Comparison of ENCODE assay signal across 1 cellular context in genomic region chr7:142248-142955, GRCh38.
A peak's percentile ranks its signal among the peaks of the same experiment; 100 is the strongest.
TF ChIP-seq lines count a peak whose summit lies in the region.

No MANE protein-coding gene starts in this region.

TF ChIP-seq in HepG2, 621 proteins besides CTCF, POLR2A, EP300 and RAD21 (continued from another document and continues in another):
- TF ChIP-seq, protein P1, sequence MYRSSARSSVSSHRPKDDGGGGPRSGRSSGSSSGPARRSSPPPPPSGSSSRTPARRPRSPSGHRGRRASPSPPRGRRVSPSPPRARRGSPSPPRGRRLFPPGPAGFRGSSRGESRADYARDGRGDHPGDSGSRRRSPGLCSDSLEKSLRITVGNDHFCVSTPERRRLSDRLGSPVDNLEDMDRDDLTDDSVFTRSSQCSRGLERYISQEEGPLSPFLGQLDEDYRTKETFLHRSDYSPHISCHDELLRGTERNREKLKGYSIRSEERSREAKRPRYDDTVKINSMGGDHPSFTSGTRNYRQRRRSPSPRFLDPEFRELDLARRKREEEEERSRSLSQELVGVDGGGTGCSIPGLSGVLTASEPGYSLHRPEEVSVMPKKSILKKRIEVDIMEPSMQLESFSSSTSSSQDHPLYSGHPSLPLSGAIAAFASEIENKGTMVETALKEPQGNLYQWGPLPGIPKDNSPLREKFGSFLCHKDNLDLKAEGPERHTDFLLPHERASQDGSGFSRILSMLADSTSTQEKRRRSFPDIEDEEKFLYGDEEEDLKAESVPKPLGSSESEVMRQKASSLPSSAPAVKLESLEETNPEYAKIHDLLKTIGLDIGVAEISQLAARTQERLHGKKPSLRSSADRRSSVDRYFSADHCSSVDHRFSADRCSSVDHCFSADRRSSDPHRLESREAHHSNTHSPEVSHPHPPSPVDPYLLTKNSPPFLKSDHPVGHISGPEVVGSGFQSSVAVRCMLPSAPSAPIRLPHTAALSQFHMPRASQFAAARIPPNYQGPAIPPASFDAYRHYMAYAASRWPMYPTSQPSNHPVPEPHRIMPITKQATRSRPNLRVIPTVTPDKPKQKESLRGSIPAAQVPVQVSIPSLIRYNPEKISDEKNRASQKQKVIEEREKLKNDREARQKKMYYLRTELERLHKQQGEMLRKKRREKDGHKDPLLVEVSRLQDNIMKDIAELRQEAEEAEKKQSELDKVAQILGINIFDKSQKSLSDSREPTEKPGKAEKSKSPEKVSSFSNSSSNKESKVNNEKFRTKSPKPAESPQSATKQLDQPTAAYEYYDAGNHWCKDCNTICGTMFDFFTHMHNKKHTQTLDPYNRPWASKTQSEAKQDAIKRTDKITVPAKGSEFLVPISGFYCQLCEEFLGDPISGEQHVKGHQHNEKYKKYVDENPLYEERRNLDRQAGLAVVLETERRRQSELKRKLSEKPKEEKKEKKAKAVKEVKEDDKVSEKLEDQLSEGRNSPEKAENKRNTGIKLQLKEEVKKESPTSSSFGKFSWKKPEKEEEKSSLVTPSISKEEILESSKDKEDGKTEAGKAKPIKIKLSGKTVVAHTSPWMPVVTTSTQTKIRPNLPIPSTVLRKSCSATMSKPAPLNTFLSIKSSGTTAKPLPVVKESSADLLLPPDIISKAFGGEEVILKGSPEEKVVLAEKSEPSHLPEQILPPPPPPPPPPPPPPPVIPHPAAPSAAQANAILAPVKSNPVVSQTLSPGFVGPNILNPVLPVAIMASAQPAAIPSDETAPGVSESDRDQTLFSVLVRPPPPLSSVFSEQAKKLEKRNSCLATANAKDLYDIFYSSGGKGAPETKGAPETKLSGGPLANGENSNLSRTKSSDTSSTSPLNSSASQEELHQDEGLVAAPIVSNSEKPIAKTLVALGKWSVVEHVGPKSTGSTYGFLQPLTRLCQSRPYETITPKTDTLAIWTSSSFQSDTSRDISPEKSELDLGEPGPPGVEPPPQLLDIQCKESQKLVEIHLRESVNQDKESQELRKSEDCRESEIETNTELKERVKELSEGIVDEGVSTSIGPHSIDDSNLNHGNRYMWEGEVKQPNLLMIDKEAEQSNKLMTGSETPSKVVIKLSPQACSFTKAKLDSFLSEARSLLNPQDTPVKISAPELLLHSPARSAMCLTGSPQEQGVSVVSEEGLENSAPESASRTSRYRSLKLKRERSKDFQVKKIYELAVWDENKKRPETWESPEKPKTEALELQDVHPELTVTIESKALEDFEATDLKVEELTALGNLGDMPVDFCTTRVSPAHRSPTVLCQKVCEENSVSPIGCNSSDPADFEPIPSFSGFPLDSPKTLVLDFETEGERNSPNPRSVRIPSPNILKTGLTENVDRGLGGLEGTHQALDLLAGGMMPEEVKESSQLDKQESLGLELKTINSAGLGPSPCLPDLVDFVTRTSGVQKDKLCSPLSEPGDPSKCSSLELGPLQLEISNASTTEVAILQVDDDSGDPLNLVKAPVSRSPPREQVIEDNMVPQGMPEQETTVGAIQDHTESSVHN (CRISPR knock-in tag; IDR thresholded peaks at IDR 0.05), result no peak
- no peak for TF ChIP-seq ZBTB3 (CRISPR knock-in tag; IDR thresholded peaks at IDR 0.05; ENCODE audit: borderline replicate concordance, low read depth)
- no peak for TF ChIP-seq ZNF235 (CRISPR knock-in tag; IDR thresholded peaks at IDR 0.05; ENCODE audit: borderline replicate concordance)
- no peak for TF ChIP-seq PTBP1 (IDR thresholded peaks at IDR 0.05; ENCODE audit: low read depth, low read length, poor library complexity, severe bottlenecking)
- no peak for TF ChIP-seq SMARCC2 (IDR thresholded peaks at IDR 0.05)
- TF ChIP-seq, protein P2, sequence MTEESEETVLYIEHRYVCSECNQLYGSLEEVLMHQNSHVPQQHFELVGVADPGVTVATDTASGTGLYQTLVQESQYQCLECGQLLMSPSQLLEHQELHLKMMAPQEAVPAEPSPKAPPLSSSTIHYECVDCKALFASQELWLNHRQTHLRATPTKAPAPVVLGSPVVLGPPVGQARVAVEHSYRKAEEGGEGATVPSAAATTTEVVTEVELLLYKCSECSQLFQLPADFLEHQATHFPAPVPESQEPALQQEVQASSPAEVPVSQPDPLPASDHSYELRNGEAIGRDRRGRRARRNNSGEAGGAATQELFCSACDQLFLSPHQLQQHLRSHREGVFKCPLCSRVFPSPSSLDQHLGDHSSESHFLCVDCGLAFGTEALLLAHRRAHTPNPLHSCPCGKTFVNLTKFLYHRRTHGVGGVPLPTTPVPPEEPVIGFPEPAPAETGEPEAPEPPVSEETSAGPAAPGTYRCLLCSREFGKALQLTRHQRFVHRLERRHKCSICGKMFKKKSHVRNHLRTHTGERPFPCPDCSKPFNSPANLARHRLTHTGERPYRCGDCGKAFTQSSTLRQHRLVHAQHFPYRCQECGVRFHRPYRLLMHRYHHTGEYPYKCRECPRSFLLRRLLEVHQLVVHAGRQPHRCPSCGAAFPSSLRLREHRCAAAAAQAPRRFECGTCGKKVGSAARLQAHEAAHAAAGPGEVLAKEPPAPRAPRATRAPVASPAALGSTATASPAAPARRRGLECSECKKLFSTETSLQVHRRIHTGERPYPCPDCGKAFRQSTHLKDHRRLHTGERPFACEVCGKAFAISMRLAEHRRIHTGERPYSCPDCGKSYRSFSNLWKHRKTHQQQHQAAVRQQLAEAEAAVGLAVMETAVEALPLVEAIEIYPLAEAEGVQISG (CRISPR knock-in tag; IDR thresholded peaks at IDR 0.05), result peak; percentile 64
- peak; percentile 62; the same call in 1 of the 2 replicates for TF ChIP-seq MYC (CRISPR knock-in tag; IDR thresholded peaks at IDR 0.05; ENCODE audit: borderline replicate concordance)
- TF ChIP-seq, protein P3, sequence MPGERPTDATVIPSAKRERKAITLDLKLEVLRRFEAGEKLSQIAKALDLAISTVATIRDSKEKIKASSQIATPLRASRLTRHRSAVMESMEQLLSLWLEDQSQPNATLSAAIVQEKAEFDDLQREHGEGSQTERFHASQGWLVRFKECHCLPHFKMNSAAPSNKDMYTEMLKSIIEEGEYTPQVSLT (CRISPR knock-in tag; IDR thresholded peaks at IDR 0.05; ENCODE audit: borderline replicate concordance, low read depth), result no peak
- TF ChIP-seq IRF2 (CRISPR knock-in tag; IDR thresholded peaks at IDR 0.05), result no peak
- peak; percentile 88 for TF ChIP-seq ZFX (CRISPR knock-in tag; IDR thresholded peaks at IDR 0.05; ENCODE audit: low read depth)
- TF ChIP-seq THAP11 (CRISPR knock-in tag; IDR thresholded peaks at IDR 0.05), result no peak
- TF ChIP-seq HOXA5 (CRISPR knock-in tag; IDR thresholded peaks at IDR 0.05), result no peak
- TF ChIP-seq ZNF136 (CRISPR knock-in tag; IDR thresholded peaks at IDR 0.05; ENCODE audit: low read depth), result no peak
- TF ChIP-seq, protein P4, sequence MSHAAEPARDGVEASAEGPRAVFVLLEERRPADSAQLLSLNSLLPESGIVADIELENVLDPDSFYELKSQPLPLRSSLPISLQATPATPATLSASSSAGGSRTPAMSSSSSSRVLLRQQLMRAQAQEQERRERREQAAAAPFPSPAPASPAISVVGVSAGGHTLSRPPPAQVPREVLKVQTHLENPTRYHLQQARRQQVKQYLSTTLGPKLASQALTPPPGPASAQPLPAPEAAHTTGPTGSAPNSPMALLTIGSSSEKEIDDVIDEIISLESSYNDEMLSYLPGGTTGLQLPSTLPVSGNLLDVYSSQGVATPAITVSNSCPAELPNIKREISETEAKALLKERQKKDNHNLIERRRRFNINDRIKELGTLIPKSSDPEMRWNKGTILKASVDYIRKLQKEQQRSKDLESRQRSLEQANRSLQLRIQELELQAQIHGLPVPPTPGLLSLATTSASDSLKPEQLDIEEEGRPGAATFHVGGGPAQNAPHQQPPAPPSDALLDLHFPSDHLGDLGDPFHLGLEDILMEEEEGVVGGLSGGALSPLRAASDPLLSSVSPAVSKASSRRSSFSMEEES (CRISPR knock-in tag; IDR thresholded peaks at IDR 0.05), result no peak
- TF ChIP-seq ZNF784 (CRISPR knock-in tag; IDR thresholded peaks at IDR 0.05; ENCODE audit: borderline replicate concordance), result no peak
- TF ChIP-seq ZNF503 (CRISPR knock-in tag; IDR thresholded peaks at IDR 0.05), result no peak
- no peak for TF ChIP-seq NFRKB (IDR thresholded peaks at IDR 0.05)
- no peak for TF ChIP-seq ZNF513 (CRISPR knock-in tag; conservative IDR thresholded peaks at IDR 0.05)
- TF ChIP-seq SRSF1 (optimal IDR thresholded peaks at IDR 0.05; ENCODE audit: low read depth, low read length), result no peak
- TF ChIP-seq ZNF777 (CRISPR knock-in tag; IDR thresholded peaks at IDR 0.05), result no peak
- 0 out of 2 replicates have a peak, but pooled peaks have one; percentile 34 for TF ChIP-seq AHDC1 (CRISPR knock-in tag; IDR thresholded peaks at IDR 0.05; ENCODE audit: borderline replicate concordance)
- TF ChIP-seq ZC3H13 (CRISPR knock-in tag; IDR thresholded peaks at IDR 0.05), result no peak
- peak; percentile 71 for TF ChIP-seq ZFY (CRISPR knock-in tag; IDR thresholded peaks at IDR 0.05)
- TF ChIP-seq, protein P5, sequence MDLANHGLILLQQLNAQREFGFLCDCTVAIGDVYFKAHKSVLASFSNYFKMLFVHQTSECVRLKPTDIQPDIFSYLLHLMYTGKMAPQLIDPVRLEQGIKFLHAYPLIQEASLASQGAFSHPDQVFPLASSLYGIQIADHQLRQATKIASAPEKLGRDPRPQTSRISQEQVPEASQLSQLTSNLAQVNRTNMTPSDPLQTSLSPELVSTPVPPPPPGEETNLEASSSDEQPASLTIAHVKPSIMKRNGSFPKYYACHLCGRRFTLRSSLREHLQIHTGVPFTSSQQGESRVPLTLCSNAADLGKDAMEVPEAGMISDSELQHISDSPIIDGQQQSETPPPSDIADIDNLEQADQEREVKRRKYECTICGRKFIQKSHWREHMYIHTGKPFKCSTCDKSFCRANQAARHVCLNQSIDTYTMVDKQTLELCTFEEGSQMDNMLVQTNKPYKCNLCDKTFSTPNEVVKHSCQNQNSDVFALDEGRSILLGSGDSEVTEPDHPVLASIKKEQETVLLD (CRISPR knock-in tag; IDR thresholded peaks at IDR 0.05; ENCODE audit: low read depth), result no peak
- no peak for TF ChIP-seq ELF4 (CRISPR knock-in tag; IDR thresholded peaks at IDR 0.05; ENCODE audit: borderline replicate concordance)
- no peak for TF ChIP-seq ZFP41 (CRISPR knock-in tag; IDR thresholded peaks at IDR 0.05; ENCODE audit: borderline replicate concordance)
- no peak for TF ChIP-seq NFE2 (CRISPR knock-in tag; IDR thresholded peaks at IDR 0.05)
